Comparison of ENCODE assay signal across 12 cellular contexts in the genomic region with DNA sequence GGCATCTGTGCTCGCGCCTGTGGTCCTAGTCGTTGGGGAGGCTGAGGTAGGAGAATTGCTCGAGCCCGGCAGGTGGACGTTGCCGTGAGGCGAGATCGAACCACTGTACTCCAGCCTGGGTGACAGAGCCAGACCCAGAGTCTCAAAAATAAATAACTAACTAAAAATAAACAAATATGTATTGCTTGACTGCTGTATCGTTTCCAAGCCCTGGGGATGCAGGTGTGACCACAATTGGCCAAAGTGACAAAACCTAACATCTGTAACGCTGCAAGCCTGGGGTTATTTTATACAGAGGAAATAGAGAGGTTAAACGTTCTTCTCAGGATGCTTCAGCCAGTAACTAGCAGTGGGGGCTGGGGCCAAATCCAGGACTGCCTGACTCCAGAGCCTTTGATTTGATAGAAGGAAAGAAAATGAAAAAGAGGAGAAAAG. TPM values are rescaled to one million over a fixed set of nuclear protein-coding genes. Genes with fewer than 3 reads are reported as not detected.
DNase-seq lines count a peak whose midpoint lies in the region; ATAC-seq, FAIRE-seq and TF ChIP-seq lines count a peak whose summit lies in the region.
"Had no signal": no experiment of that assay in that cellular context is flagged by ENCODE, and none has a peak within 500 bp of the region (broad histone marks: within the 10 kb centered on the region; RNA-seq: fewer than 3 reads in every experiment).

No MANE protein-coding gene starts in this region.

- ATAC-seq in GM21529 (IDR thresholded peaks at IDR 0.05; ENCODE audit: unreplicated experiment) (peak; percentile 39), Panc1 (no peak), natural killer cell (peak; percentile 18 to 35 (median 26)), gastroesophageal sphincter (no peak), HG03045 (IDR thresholded peaks at IDR 0.05; ENCODE audit: unreplicated experiment) (no peak)
- ATAC-seq: left ventricle myocardium superior had no signal

- no peak for TF ChIP-seq EP300 in gastroesophageal sphincter (IDR thresholded peaks at IDR 0.05)

- intact Hi-C loops in Panc1 (cut with micrococcal nuclease; ENCODE audit: unreplicated experiment) (no loop called here), natural killer cell (cut with micrococcal nuclease) (loop anchor here (5.0 to 10.0 kb wide), 3 partner anchors 150 to 583 kb away; a partner anchor contains a TSS)

- H3K4me1 Mint-ChIP-seq in natural killer cell = peaks cover 41 to 44% of the 10 kb centered on the region in 2 donors

- peaks cover 0 to 2% of the 10 kb centered on the region in 2 donors for H3K27me3 Mint-ChIP-seq in natural killer cell (ENCODE audit: low read depth in 2 of 2)

- TF ChIP-seq POLR2A in GM12891 (IDR thresholded peaks at IDR 0.05; ENCODE audit: low read depth, low read length) (no peak), gastroesophageal sphincter (IDR thresholded peaks at IDR 0.05) (no peak)

- in situ Hi-C loops in Panc1 (cut with HindIII; ENCODE audit: low pct_unique_long_range_greater_than_20kb, low sequenced_read_pairs) = no loop called here

- H3K27ac ChIP-seq in Panc1 (ENCODE audit: low read length) (peak overlapping the region; percentile 60), gastroesophageal sphincter (peak overlapping the region in 2 of 4 donors; percentile 92 to 98)

- no peaks in the 10 kb centered on the region for H3K27me3 ChIP-seq in Panc1 (ENCODE audit: control insufficient read depth, insufficient read depth, low read length)
- H3K27me3 ChIP-seq in gastroesophageal sphincter = no peaks in the 10 kb centered on the region

- peak overlapping the region; percentile 90 to 97 for H3K27ac Mint-ChIP-seq in natural killer cell

- TF ChIP-seq CTCF in Panc1 (IDR thresholded peaks at IDR 0.05) (no peak), natural killer cell (IDR thresholded peaks at IDR 0.05) (no peak), gastroesophageal sphincter (IDR thresholded peaks at IDR 0.05) (no peak)

- no peaks in the 10 kb centered on the region for H3K9me3 Mint-ChIP-seq in natural killer cell

- peak; percentile 32 for DNase-seq in GM12891 (ENCODE audit: insufficient read length, low spot score)
- DNase-seq in Panc1 (ENCODE audit: low read depth, low spot score) = no peak
- peak; percentile 53 for DNase-seq in natural killer cell
- DNase-seq in NCI-H69 (lab: John Stamatoyannopoulos, UW) = no peak
- no peak for DNase-seq in RCC 7860 (ENCODE audit: low spot score)
- DNase-seq: activated CD4-positive, CD25-positive, alpha-beta regulatory T cell; effector CD8-positive, alpha-beta T cell; left ventricle myocardium superior; stimulated activated CD4-positive, alpha-beta T cell treated with anti-CD3 and anti-CD28 coated beads, Interleukin-2, amount 100 ng/mL, for 48 hours had no signal

- H3K4me1 ChIP-seq in Panc1 (ENCODE audit: control insufficient read depth, insufficient read depth, low read length) (no peaks in the 10 kb centered on the region; the same call in 1 of the 2 replicates), gastroesophageal sphincter (peaks cover under 1 to 17% (median 1%) of the 10 kb centered on the region in 3 donors)

- peak overlapping the region; percentile 92 for H3K4me3 Mint-ChIP-seq in natural killer cell

- CTCF ChIA-PET in Panc1 (lab: Charles Lee) = no interaction called here

- H3K4me3 ChIP-seq in Panc1 (ENCODE audit: low read depth in 2 of 2, low read length in 2 of 2) = no peak overlapping the region
- H3K4me3 ChIP-seq in gastroesophageal sphincter = no peak overlapping the region

- peaks cover 17% of the 10 kb centered on the region for H3K36me3 Mint-ChIP-seq in natural killer cell

- 82 to 87% methylated on average over 10 to 12 of the region's 12 CpGs for WGBS in gastroesophageal sphincter (ENCODE audit: low coverage in 1 of 2), 2 donors

- peak; percentile 5 for FAIRE-seq in GM12891 (lab: Jason Lieb, UNC)
- no peak for FAIRE-seq in RCC 7860 (lab: Jason Lieb, UNC)

- BruUV-seq in Panc1 (replicated peaks; lab: Mats Ljungman, UMichigan) = TSS peak; percentile 91

- no peaks in the 10 kb centered on the region for H3K9me3 ChIP-seq in Panc1 (ENCODE audit: control insufficient read depth, insufficient read depth, low read depth, low read length)
- H3K9me3 ChIP-seq in gastroesophageal sphincter = no peaks in the 10 kb centered on the region

- H3K36me3 ChIP-seq in Panc1 (ENCODE audit: control insufficient read depth, insufficient read depth, low read length) = peaks cover 19% of the 10 kb centered on the region
- H3K36me3 ChIP-seq in gastroesophageal sphincter = peaks cover 0 to 7% of the 10 kb centered on the region in 2 donors

- POLR2A ChIA-PET in Panc1 (lab: Charles Lee) = no interaction called here

TF ChIP-seq in GM12891, 5 proteins besides CTCF, POLR2A, EP300 and RAD21:
- TF ChIP-seq SPI1 (IDR thresholded peaks at IDR 0.05; ENCODE audit: low read depth, low read length) (no peak), TAF1 (IDR thresholded peaks at IDR 0.05; ENCODE audit: low read depth, low read length) (no peak), POLR2AphosphoS5 (IDR thresholded peaks at IDR 0.05; ENCODE audit: low read depth, low read length) (no peak), PAX5 (IDR thresholded peaks at IDR 0.05; ENCODE audit: insufficient read depth, low read length, severe bottlenecking) (no peak), POU2F2 (IDR thresholded peaks at IDR 0.05; ENCODE audit: low read depth, low read length) (no peak)
TF ChIP-seq in GM12891: peak in this region for 0.

RNA-seq across cellular contexts. Expression of a gene that starts 1.9 kb away (rescaled TPM):
- 352 TPM for polyA plus RNA-seq in GM12891 (2012; ENCODE audit: low read depth, missing spikeins)
- 356 TPM for total RNA-seq in Panc1 (2021; ENCODE audit: unreplicated experiment)
- polyA plus RNA-seq in Panc1 (2012; ENCODE audit: insufficient read length) = 270 TPM
- total RNA-seq in natural killer cell = 100 to 1,000 TPM; 445 to 526 (median 447) TPM
- 100 to 1,000 TPM; 108 to 195 (median 156) TPM for total RNA-seq in gastroesophageal sphincter

RNA-seq across cellular contexts. Expression of a gene that starts 45.0 kb away (rescaled TPM):
- 8.4 TPM for polyA plus RNA-seq in GM12891 (2012; ENCODE audit: low read depth, missing spikeins)
- total RNA-seq in Panc1 (2021; ENCODE audit: unreplicated experiment) = 44.7 TPM
- 26.8 TPM for polyA plus RNA-seq in Panc1 (2012; ENCODE audit: insufficient read length)
- total RNA-seq in natural killer cell = 100 to 1,000 TPM; 105 to 157 (median 126) TPM
- 10 to 100 TPM; 20.5 to 51.0 (median 40.6) TPM for total RNA-seq in gastroesophageal sphincter

Comparison
In these comparisons a context has a peak if more than half of its experiments do, and no peak if none do; other contexts are left out.
1. DNase-seq: peak in GM12891 (single experiment) and natural killer cell (single experiment); none in Panc1 (single experiment), NCI-H69 (single experiment) and RCC 7860 (single experiment).
2. ATAC-seq: peak in GM21529 (single experiment) and natural killer cell (3 of 3); none in Panc1 (single experiment), gastroesophageal sphincter (single experiment) and HG03045 (single experiment).